8 cellular contexts compared by ENCODE assay signal in the genomic region with DNA sequence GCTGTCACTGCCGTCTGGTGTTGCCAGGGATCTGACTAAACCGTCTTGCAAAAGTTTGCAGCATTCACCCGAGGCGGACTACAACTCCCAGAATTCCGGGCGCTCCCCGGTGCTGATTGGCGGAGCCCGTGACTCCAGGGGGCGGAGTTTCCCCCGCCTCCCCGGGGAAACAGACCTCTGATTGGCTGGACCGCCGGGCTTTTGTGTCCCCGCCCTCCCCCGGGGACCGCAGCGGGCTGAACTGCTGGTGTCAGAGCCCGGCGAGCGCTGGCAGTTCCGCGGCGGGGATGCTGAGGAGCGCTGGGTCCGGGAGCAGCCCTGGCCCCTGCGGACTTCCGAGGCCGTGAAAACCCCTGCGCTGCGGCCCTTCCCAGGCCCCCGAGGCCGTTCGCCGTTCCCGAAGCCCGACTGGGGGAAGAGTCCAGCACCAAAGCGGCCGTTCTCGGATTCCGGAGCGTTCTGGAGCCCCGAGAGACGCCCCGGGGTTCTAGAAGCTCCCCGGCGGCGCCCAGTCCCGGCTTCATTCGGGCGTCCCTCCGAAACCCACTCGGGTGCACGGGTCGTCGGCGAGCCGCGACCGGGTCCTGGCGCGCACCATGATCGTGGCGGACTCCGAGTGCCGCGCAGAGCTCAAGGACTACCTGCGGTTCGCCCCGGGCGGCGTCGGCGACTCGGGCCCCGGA. TPM values are rescaled to one million over a fixed set of nuclear protein-coding genes. Genes with fewer than 3 reads are reported as not detected.
DNase-seq lines count a peak whose midpoint lies in the region; ATAC-seq and TF ChIP-seq lines count a peak whose summit lies in the region.

A gene with protein sequence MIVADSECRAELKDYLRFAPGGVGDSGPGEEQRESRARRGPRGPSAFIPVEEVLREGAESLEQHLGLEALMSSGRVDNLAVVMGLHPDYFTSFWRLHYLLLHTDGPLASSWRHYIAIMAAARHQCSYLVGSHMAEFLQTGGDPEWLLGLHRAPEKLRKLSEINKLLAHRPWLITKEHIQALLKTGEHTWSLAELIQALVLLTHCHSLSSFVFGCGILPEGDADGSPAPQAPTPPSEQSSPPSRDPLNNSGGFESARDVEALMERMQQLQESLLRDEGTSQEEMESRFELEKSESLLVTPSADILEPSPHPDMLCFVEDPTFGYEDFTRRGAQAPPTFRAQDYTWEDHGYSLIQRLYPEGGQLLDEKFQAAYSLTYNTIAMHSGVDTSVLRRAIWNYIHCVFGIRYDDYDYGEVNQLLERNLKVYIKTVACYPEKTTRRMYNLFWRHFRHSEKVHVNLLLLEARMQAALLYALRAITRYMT (plus strand): TSS at position 267 of the 683 bp plus-strand sequence. CDS start 330 bp downstream, at position 597.

- H3K9me3 ChIP-seq in T-helper 17 cell (ENCODE audit: control insufficient read depth, low read length, poor library complexity, severe bottlenecking) (no peaks in the 10 kb centered on the region), left ventricle myocardium inferior (replicated peaks) (no peaks in the 10 kb centered on the region), prostate gland (no peaks in the 10 kb centered on the region)

- DNase-seq in NCI-H1694 treated with DMSO at 0.1 percent for 48 hours (lab: John Stamatoyannopoulos, UW) (peak; percentile 85), T-helper 17 cell (peak; percentile 98 to 99 (median 98)), left ventricle myocardium inferior (peak; percentile 100), prostate gland (ENCODE audit: low spot score) (peak; percentile 99)

- TF ChIP-seq CTCF in left ventricle myocardium inferior (IDR thresholded peaks at IDR 0.05; ENCODE audit: borderline replicate concordance), result no peak
- peak in 1 of 4 experiments; percentile 16 for TF ChIP-seq CTCF in prostate gland (IDR thresholded peaks at IDR 0.05)

- H3K36me3 ChIP-seq in left ventricle myocardium inferior, result no peaks in the 10 kb centered on the region
- H3K36me3 ChIP-seq in prostate gland, result no peaks in the 10 kb centered on the region
- no peaks in the 10 kb centered on the region for H3K36me3 ChIP-seq in urinary bladder (ENCODE audit: insufficient read depth)

- H3K27me3 ChIP-seq in left ventricle myocardium inferior (ENCODE audit: low read depth) (no peaks in the 10 kb centered on the region), prostate gland (replicated peaks; ENCODE audit: insufficient read depth) (no peaks in the 10 kb centered on the region)

- intact Hi-C loops in left ventricle myocardium inferior (cut with micrococcal nuclease) (no loop called here), prostate gland (cut with DNase I) (loop anchor here (10.0 kb wide), 1 partner anchor 345 kb away; no protein-coding TSS in a partner anchor)

- no peaks in the 10 kb centered on the region for H3K36me3 Mint-ChIP-seq in T-helper 17 cell (ENCODE audit: low read depth)

- H3K4me1 ChIP-seq in left ventricle myocardium inferior (peaks cover 54% of the 10 kb centered on the region), prostate gland (replicated peaks) (no peaks in the 10 kb centered on the region), urinary bladder (ENCODE audit: insufficient read depth) (no peaks in the 10 kb centered on the region)

- no peaks in the 10 kb centered on the region for H3K27me3 Mint-ChIP-seq in T-helper 17 cell

- peaks cover 32% of the 10 kb centered on the region for H3K4me1 Mint-ChIP-seq in T-helper 17 cell

- WGBS in prostate gland, result under 1% methylated on average over 38 of the region's 76 CpGs
- under 1% methylated on average over 76 of the region's 76 CpGs for WGBS in urinary bladder

- H3K27ac ChIP-seq in angular gyrus (ENCODE audit: low read depth, low read length) (peak within 1 kb of the TSS; percentile 78), left ventricle myocardium inferior (replicated peaks) (peak within 1 kb of the TSS; percentile 94), prostate gland (peak within 1 kb of the TSS; percentile 83 to 88), urinary bladder (ENCODE audit: low read depth) (peak within 1 kb of the TSS; percentile 63)

- H3K4me3 ChIP-seq in left ventricle myocardium inferior, result peak within 1 kb of the TSS; percentile 100
- peak within 1 kb of the TSS; percentile 73 to 98 for H3K4me3 ChIP-seq in prostate gland
- peak within 1 kb of the TSS; percentile 94 for H3K4me3 ChIP-seq in urinary bladder (ENCODE audit: low read depth, low read length)

- TF ChIP-seq POLR2A in GM15510 (IDR thresholded peaks at IDR 0.05; ENCODE audit: borderline replicate concordance, extremely low read depth, insufficient read length) (peak; percentile 98), prostate gland (IDR thresholded peaks at IDR 0.05) (peak; percentile 99)

- peak within 1 kb of the TSS; percentile 9 for H3K27ac Mint-ChIP-seq in T-helper 17 cell

- ATAC-seq in HG02885 (IDR thresholded peaks at IDR 0.05; ENCODE audit: poor library complexity, unreplicated experiment) (peak; percentile 96), T-helper 17 cell (peak; percentile 98)

- peak within 1 kb of the TSS; percentile 88 for H3K4me3 Mint-ChIP-seq in T-helper 17 cell

RNA-seq across cellular contexts. Expression of the gene that starts here (rescaled TPM):
- 10 to 100 TPM; 16.6 to 35.3 TPM for total RNA-seq in T-helper 17 cell
- 3.0 TPM for total RNA-seq in left ventricle myocardium inferior
- 10 to 100 TPM; 11.2 to 27.5 TPM for total RNA-seq in prostate gland
- 3.1 TPM for total RNA-seq in urinary bladder
- polyA plus RNA-seq in urinary bladder, result 9.9 TPM

Comparison
In these comparisons a context has a peak if more than half of its experiments do, and no peak if none do; other contexts are left out.
1. Peak in every context shown above with its lines: DNase-seq, ATAC-seq, H3K4me3 ChIP-seq and H3K27ac ChIP-seq.